In genomic region chr1:27341525-27342252, GRCh38 we compare ENCODE assay signal across 1 cellular context.
TF ChIP-seq lines count a peak whose summit lies in the region.

A gene with protein sequence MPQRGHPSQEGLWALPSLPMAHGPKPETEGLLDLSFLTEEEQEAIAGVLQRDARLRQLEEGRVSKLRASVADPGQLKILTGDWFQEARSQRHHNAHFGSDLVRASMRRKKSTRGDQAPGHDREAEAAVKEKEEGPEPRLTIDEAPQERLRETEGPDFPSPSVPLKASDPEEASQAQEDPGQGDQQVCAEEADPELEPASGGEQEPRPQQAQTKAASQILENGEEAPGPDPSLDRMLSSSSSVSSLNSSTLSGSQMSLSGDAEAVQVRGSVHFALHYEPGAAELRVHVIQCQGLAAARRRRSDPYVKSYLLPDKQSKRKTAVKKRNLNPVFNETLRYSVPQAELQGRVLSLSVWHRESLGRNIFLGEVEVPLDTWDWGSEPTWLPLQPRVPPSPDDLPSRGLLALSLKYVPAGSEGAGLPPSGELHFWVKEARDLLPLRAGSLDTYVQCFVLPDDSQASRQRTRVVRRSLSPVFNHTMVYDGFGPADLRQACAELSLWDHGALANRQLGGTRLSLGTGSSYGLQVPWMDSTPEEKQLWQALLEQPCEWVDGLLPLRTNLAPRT (plus strand): TSS chr1:27342022. CDS start chr1:27345335, 3,313 bp downstream.

TF ChIP-seq in HepG2, 621 proteins besides CTCF, POLR2A, EP300 and RAD21 (continued from another document and continues in another):
- no peak for TF ChIP-seq ZBTB34 (CRISPR knock-in tag; IDR thresholded peaks at IDR 0.05)
- TF ChIP-seq TFDP2 (CRISPR knock-in tag; IDR thresholded peaks at IDR 0.05), result peak; percentile 69
- no peak for TF ChIP-seq ZKSCAN5 (CRISPR knock-in tag; IDR thresholded peaks at IDR 0.05)
- TF ChIP-seq ISX (CRISPR knock-in tag; conservative IDR thresholded peaks at IDR 0.05), result no peak
- TF ChIP-seq JUNB (CRISPR knock-in tag; IDR thresholded peaks at IDR 0.05; ENCODE audit: borderline replicate concordance), result no peak
- TF ChIP-seq ZNF225 (CRISPR knock-in tag; IDR thresholded peaks at IDR 0.05), result no peak
- no peak; the same call in 1 of the 2 replicates for TF ChIP-seq NFKB2 (CRISPR knock-in tag; IDR thresholded peaks at IDR 0.05; ENCODE audit: borderline replicate concordance)
- TF ChIP-seq ZNF720 (CRISPR knock-in tag; IDR thresholded peaks at IDR 0.05), result no peak
- 0 out of 2 replicates have a peak, but pooled peaks have one; percentile 8 for TF ChIP-seq RARA (CRISPR knock-in tag; IDR thresholded peaks at IDR 0.05)
- no peak for TF ChIP-seq NR2F1 (CRISPR knock-in tag; IDR thresholded peaks at IDR 0.05)
- 0 out of 2 replicates have a peak, but pooled peaks have one; percentile 60 for TF ChIP-seq ZMAT3 (CRISPR knock-in tag; conservative IDR thresholded peaks at IDR 0.05)
- TF ChIP-seq KDM3A (CRISPR knock-in tag; IDR thresholded peaks at IDR 0.05; ENCODE audit: low read depth), result peak; percentile 27; the same call in 1 of the 2 replicates
- TF ChIP-seq DRAP1 (CRISPR knock-in tag; IDR thresholded peaks at IDR 0.05), result no peak
- TF ChIP-seq ZNF354B (CRISPR knock-in tag; IDR thresholded peaks at IDR 0.05), result no peak
- TF ChIP-seq NRL (CRISPR knock-in tag; IDR thresholded peaks at IDR 0.05; ENCODE audit: borderline replicate concordance), result no peak; the same call in 1 of the 2 replicates
- TF ChIP-seq ATRX (CRISPR knock-in tag; IDR thresholded peaks at IDR 0.05; ENCODE audit: borderline replicate concordance), result no peak
- TF ChIP-seq ZNF460 (CRISPR knock-in tag; IDR thresholded peaks at IDR 0.05; ENCODE audit: borderline replicate concordance), result no peak
- TF ChIP-seq ZSCAN21 (CRISPR knock-in tag; IDR thresholded peaks at IDR 0.05; ENCODE audit: borderline replicate concordance), result no peak; the same call in 1 of the 2 replicates
- no peak for TF ChIP-seq ZFP90 (CRISPR knock-in tag; IDR thresholded peaks at IDR 0.05; ENCODE audit: borderline replicate concordance)
- TF ChIP-seq ATAD3A (CRISPR knock-in tag; IDR thresholded peaks at IDR 0.05), result no peak
- no peak; the same call in 1 of the 2 replicates for TF ChIP-seq ZNF292 (CRISPR knock-in tag; IDR thresholded peaks at IDR 0.05; ENCODE audit: borderline replicate concordance, low read depth)
- no peak for TF ChIP-seq SUZ12 (IDR thresholded peaks at IDR 0.05; ENCODE audit: low read depth, low read length)
- TF ChIP-seq GMEB1 (CRISPR knock-in tag; IDR thresholded peaks at IDR 0.05; ENCODE audit: borderline replicate concordance), result no peak
- no peak for TF ChIP-seq NR3C1 (CRISPR knock-in tag; IDR thresholded peaks at IDR 0.05)
- no peak for TF ChIP-seq HES4 (CRISPR knock-in tag; IDR thresholded peaks at IDR 0.05; ENCODE audit: borderline replicate concordance)
- no peak for TF ChIP-seq FIP1L1 (IDR thresholded peaks at IDR 0.05; ENCODE audit: borderline replicate concordance, insufficient read depth, low read depth, low read length)
- TF ChIP-seq ZNF350 (CRISPR knock-in tag; IDR thresholded peaks at IDR 0.05; ENCODE audit: borderline replicate concordance, low read depth), result peak; percentile 54; the same call in 1 of the 2 replicates
- no peak for TF ChIP-seq ZBTB39 (CRISPR knock-in tag; IDR thresholded peaks at IDR 0.05)
- TF ChIP-seq CEBPB (IDR thresholded peaks at IDR 0.05; ENCODE audit: borderline replicate concordance, low read depth, low read length), result no peak
- TF ChIP-seq MXD4 (CRISPR knock-in tag; IDR thresholded peaks at IDR 0.05), result peak; percentile 69; the same call in 1 of the 2 replicates
- TF ChIP-seq, protein P1, sequence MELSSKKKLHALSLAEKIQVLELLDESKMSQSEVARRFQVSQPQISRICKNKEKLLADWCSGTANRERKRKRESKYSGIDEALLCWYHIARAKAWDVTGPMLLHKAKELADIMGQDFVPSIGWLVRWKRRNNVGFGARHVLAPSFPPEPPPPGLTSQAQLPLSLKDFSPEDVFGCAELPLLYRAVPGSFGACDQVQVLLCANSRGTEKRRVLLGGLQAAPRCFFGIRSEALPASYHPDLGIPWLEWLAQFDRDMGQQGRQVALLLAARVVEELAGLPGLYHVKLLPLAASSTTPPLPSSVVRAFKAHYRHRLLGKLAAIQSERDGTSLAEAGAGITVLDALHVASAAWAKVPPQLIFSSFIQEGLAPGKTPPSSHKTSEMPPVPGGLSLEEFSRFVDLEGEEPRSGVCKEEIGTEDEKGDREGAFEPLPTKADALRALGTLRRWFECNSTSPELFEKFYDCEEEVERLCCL (CRISPR knock-in tag; IDR thresholded peaks at IDR 0.05; ENCODE audit: borderline replicate concordance), result no peak; the same call in 1 of the 2 replicates
- TF ChIP-seq MAF1 (CRISPR knock-in tag; IDR thresholded peaks at IDR 0.05; ENCODE audit: borderline replicate concordance), result no peak
- TF ChIP-seq, protein P2, sequence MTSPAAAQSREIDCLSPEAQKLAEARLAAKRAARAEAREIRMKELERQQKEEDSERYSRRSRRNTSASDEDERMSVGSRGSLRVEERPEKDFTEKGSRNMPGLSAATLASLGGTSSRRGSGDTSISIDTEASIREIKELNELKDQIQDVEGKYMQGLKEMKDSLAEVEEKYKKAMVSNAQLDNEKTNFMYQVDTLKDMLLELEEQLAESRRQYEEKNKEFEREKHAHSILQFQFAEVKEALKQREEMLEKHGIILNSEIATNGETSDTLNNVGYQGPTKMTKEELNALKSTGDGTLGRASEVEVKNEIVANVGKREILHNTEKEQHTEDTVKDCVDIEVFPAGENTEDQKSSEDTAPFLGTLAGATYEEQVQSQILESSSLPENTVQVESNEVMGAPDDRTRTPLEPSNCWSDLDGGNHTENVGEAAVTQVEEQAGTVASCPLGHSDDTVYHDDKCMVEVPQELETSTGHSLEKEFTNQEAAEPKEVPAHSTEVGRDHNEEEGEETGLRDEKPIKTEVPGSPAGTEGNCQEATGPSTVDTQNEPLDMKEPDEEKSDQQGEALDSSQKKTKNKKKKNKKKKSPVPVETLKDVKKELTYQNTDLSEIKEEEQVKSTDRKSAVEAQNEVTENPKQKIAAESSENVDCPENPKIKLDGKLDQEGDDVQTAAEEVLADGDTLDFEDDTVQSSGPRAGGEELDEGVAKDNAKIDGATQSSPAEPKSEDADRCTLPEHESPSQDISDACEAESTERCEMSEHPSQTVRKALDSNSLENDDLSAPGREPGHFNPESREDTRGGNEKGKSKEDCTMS (CRISPR knock-in tag; conservative IDR thresholded peaks at IDR 0.05), result no peak
- no peak for TF ChIP-seq ZNF879 (CRISPR knock-in tag; IDR thresholded peaks at IDR 0.05)
- TF ChIP-seq ATF4 (CRISPR knock-in tag; IDR thresholded peaks at IDR 0.05), result no peak; a peak in 1 of 4 replicates
- TF ChIP-seq ZNF343 (CRISPR knock-in tag; IDR thresholded peaks at IDR 0.05), result no peak
- TF ChIP-seq AGO2 (optimal IDR thresholded peaks at IDR 0.05; ENCODE audit: low read depth, low read length), result no peak
- no peak for TF ChIP-seq POGZ (CRISPR knock-in tag; IDR thresholded peaks at IDR 0.05)
- TF ChIP-seq TAF15 (IDR thresholded peaks at IDR 0.05; ENCODE audit: low read depth, low read length, poor library complexity, severe bottlenecking), result peak; percentile 83
- TF ChIP-seq, protein P3, sequence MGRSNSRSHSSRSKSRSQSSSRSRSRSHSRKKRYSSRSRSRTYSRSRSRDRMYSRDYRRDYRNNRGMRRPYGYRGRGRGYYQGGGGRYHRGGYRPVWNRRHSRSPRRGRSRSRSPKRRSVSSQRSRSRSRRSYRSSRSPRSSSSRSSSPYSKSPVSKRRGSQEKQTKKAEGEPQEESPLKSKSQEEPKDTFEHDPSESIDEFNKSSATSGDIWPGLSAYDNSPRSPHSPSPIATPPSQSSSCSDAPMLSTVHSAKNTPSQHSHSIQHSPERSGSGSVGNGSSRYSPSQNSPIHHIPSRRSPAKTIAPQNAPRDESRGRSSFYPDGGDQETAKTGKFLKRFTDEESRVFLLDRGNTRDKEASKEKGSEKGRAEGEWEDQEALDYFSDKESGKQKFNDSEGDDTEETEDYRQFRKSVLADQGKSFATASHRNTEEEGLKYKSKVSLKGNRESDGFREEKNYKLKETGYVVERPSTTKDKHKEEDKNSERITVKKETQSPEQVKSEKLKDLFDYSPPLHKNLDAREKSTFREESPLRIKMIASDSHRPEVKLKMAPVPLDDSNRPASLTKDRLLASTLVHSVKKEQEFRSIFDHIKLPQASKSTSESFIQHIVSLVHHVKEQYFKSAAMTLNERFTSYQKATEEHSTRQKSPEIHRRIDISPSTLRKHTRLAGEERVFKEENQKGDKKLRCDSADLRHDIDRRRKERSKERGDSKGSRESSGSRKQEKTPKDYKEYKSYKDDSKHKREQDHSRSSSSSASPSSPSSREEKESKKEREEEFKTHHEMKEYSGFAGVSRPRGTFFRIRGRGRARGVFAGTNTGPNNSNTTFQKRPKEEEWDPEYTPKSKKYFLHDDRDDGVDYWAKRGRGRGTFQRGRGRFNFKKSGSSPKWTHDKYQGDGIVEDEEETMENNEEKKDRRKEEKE (IDR thresholded peaks at IDR 0.05), result no peak
- no peak for TF ChIP-seq YEATS4 (CRISPR knock-in tag; IDR thresholded peaks at IDR 0.05; ENCODE audit: borderline replicate concordance)
- TF ChIP-seq ZZZ3 (CRISPR knock-in tag; IDR thresholded peaks at IDR 0.05; ENCODE audit: borderline replicate concordance), result no peak
- no peak for TF ChIP-seq CENPT (CRISPR knock-in tag; IDR thresholded peaks at IDR 0.05; ENCODE audit: low read depth)
